Comparison of ENCODE assay signal across 26 cellular contexts in the genomic region with DNA sequence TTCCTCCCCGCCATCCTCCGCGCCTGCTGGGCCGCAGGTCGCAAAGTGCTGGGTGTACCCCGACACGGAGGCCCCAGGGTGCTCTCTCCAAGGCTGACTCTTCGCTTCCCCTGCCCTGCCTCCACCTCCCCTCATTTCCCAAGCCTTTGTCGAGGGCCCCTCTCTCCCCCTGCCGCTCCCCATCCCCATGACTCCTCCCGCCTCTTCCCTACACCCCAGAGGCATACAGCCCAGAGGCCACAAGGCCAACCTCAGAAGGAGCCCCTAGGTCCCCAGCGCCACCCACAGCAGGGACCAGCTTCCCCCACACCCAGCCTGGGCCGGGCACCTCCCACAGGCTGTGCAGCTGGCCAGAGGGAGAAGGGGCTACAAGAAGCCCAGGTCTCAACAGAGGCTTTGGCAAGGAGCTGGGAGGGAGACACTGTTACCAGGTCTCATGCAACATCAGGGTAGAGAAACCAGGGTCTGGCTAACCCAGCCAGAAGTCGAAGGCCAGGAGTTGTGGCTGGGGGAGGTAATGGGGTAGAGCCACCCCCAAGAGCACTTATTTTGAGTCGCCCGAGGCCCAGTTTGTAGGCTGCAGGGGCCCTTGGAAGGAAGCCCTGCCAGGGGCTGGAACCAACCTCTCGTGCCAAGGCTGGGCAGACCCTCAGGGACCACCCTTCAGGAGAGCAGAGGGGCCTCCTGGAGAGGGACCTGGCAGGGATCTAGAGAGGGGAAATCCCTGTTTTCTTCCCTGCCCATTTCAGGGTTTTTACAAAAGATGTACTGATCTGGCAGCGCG. TPM values are rescaled to one million over a fixed set of nuclear protein-coding genes. Genes with fewer than 3 reads are reported as not detected.
DNase-seq lines count a peak whose midpoint lies in the region; ATAC-seq and TF ChIP-seq lines count a peak whose summit lies in the region.
"Had no signal": no experiment of that assay in that cellular context is flagged by ENCODE, and none has a peak within 500 bp of the region (broad histone marks: within the 10 kb centered on the region; RNA-seq: fewer than 3 reads in every experiment).

No MANE protein-coding gene starts in this region.

- peak overlapping the region; percentile 73 for H3K27ac Mint-ChIP-seq in stimulated activated naive B cell treated with anti-CD40 and anti-IgM and Interleukin-4, amounts not matched to agents 10 μg/mL and 1 μg/mL and 100 μg/mL, for 72 hours
- H3K27ac Mint-ChIP-seq: activated T-helper 2 cell treated with anti-CD3 and anti-CD28 coated beads, Interferon-gamma antibody, Interleukin-2, Interleukin-4, amounts not matched to agents 10 μg/mL and 5 μg/mL and 100 μg/mL, durations not matched to agents 14 hours and 24 hours and 36 hours had no signal

- no peak overlapping the region for H3K4me3 ChIP-seq in coronary artery
- H3K4me3 ChIP-seq: BLaER1 treated with 17β-estradiol and CSF1 and Interleukin-3, amounts not matched to agents 10 nM and 100 nM; heart right ventricle; prostate gland had no signal

- ATAC-seq in stimulated activated naive B cell treated with anti-CD40 and anti-IgM and Interleukin-4, amounts not matched to agents 10 μg/mL and 1 μg/mL and 100 μg/mL, for 72 hours (replicated peaks): no peak
- ATAC-seq in GM18909 (IDR thresholded peaks at IDR 0.05; ENCODE audit: poor library complexity, unreplicated experiment): no peak
- ATAC-seq: esophagus mucosa, foreskin keratinocyte, HCT116, heart right ventricle had no signal

- DNase-seq in activated effector memory CD4-positive, alpha-beta T cell treated with anti-CD3 and anti-CD28 coated beads, Interleukin-2, amount 50 U/mL, for 16 hours: peak; percentile 44
- DNase-seq in activated effector memory CD4-positive, alpha-beta T cell treated with Interleukin-2 at 50 U/mL for 16 hours: no peak
- DNase-seq in coronary artery (ENCODE audit: low spot score): peak; percentile 49
- DNase-seq in mucosa of gallbladder (ENCODE audit: low spot score): peak; percentile 7
- no peak for DNase-seq in stimulated activated naive B cell treated with anti-CD40 and anti-IgM and Interleukin-4, amounts not matched to agents 10 μg/mL and 1 μg/mL and 100 μg/mL, for 72 hours
- no peak for DNase-seq in substantia nigra (lab: John Stamatoyannopoulos, UW)
- DNase-seq in A172 (ENCODE audit: low spot score): no peak
- DNase-seq: activated CD4-positive, alpha-beta T cell treated with anti-CD3 and anti-CD28 coated beads for 1 hour; COR-L47; DMS79; effector memory CD4-positive, alpha-beta T cell; foreskin keratinocyte; GF-D8; Karpas-422; NCI-H1694; NCI-H2171 treated with DMSO at 0.1 percent for 48 hours; NCI-H526 treated with DMSO at 0.1 percent for 48 hours; stimulated activated CD4-positive, alpha-beta T cell treated with anti-CD3 and anti-CD28 coated beads, Interleukin-1b, Interleukin-23, amount 100 ng/mL, for 48 hours had no signal

- peaks cover 0 to 2% of the 10 kb centered on the region in 2 donors for H3K4me1 Mint-ChIP-seq in stimulated activated naive B cell treated with anti-CD40 and anti-IgM and Interleukin-4, amounts not matched to agents 10 μg/mL and 1 μg/mL and 100 μg/mL, for 72 hours
- H3K4me1 Mint-ChIP-seq: brain had no signal

- no peak for TF ChIP-seq CTCF in coronary artery (IDR thresholded peaks at IDR 0.05)

- H3K27me3 Mint-ChIP-seq in stimulated activated naive B cell treated with anti-CD40 and anti-IgM and Interleukin-4, amounts not matched to agents 10 μg/mL and 1 μg/mL and 100 μg/mL, for 72 hours: no peaks in the 10 kb centered on the region
- H3K27me3 Mint-ChIP-seq: brain had no signal

- H3K4me3 Mint-ChIP-seq in stimulated activated naive B cell treated with anti-CD40 and anti-IgM and Interleukin-4, amounts not matched to agents 10 μg/mL and 1 μg/mL and 100 μg/mL, for 72 hours: no peak overlapping the region
- H3K4me3 Mint-ChIP-seq: brain had no signal

- no peak overlapping the region for H3K27ac ChIP-seq in coronary artery
- H3K27ac ChIP-seq in substantia nigra (ENCODE audit: low read depth, low read length, poor library complexity, severe bottlenecking): no peak overlapping the region
- H3K27ac ChIP-seq: BLaER1 treated with 17β-estradiol and CSF1 and Interleukin-3, amounts not matched to agents 10 nM and 100 nM; foreskin keratinocyte; heart right ventricle; prostate gland had no signal

- H3K9me3 Mint-ChIP-seq in stimulated activated naive B cell treated with anti-CD40 and anti-IgM and Interleukin-4, amounts not matched to agents 10 μg/mL and 1 μg/mL and 100 μg/mL, for 72 hours: peaks cover 0 to 3% of the 10 kb centered on the region in 2 donors

- H3K36me3 Mint-ChIP-seq in stimulated activated naive B cell treated with anti-CD40 and anti-IgM and Interleukin-4, amounts not matched to agents 10 μg/mL and 1 μg/mL and 100 μg/mL, for 72 hours: peaks cover 63 to 80% of the 10 kb centered on the region in 2 donors

RNA-seq across cellular contexts. Expression of a gene that starts 24.5 kb away (rescaled TPM):
- total RNA-seq in mucosa of gallbladder: 2.8 TPM
- 30.5 and 31.0 TPM in 2 replicates for total RNA-seq in A172 (2014; rRNA removed; shearing (Covaris generic))
- total RNA-seq: foreskin keratinocyte had no signal

Comparison
In these comparisons a context has a peak if more than half of its experiments do, and no peak if none do; other contexts are left out.
1. DNase-seq: peak in activated effector memory CD4-positive, alpha-beta T cell treated with anti-CD3 and anti-CD28 coated beads, Interleukin-2, amount 50 U/mL, for 16 hours (single experiment), coronary artery (single experiment) and mucosa of gallbladder (single experiment); none in activated effector memory CD4-positive, alpha-beta T cell treated with Interleukin-2 at 50 U/mL for 16 hours (single experiment), stimulated activated naive B cell treated with anti-CD40 and anti-IgM and Interleukin-4, amounts not matched to agents 10 μg/mL and 1 μg/mL and 100 μg/mL, for 72 hours (single experiment), substantia nigra (0 of 49) and A172 (single experiment).